Comparison of ENCODE assay signal across 24 cellular contexts in the genomic region with DNA sequence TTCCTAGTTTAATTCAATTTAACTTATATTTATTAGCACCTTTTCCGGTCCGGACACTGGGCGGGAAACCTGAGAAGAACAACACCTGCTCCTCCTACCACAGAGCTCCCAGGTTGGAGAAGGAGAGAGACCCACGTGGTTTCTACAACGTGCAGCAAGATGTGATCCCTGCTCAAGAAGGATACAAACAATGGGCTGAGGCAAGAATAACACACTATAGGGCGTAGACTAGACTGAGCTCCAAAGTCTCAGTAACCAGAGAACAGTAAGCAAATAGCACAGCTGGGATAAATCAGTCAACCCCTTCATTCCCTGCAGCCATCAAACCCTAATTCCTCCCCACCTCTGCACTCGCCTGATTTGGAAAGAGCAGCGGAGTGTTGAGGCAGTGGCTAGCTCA. TPM values are rescaled to one million over a fixed set of nuclear protein-coding genes. Genes with fewer than 3 reads are reported as not detected.
"Had no signal": no experiment of that assay in that cellular context is flagged by ENCODE, and none has a peak within 500 bp of the region (broad histone marks: within the 10 kb centered on the region; RNA-seq: fewer than 3 reads in every experiment).

No MANE protein-coding gene starts in this region.

- H3K4me3 ChIP-seq: esophagus muscularis mucosa had no signal

- H3K9me3 ChIP-seq: esophagus muscularis mucosa had no signal

- ATAC-seq: activated CD8-positive, alpha-beta memory T cell treated with anti-CD3 and anti-CD28 coated beads, Interleukin-2, amount 10 ng/mL, durations not matched to agents 7 days and 5 days; stimulated activated naive CD8-positive, alpha-beta T cell treated with anti-CD3 and anti-CD28 coated beads, Interleukin-15, amount 100 ng/mL, for 72 hours; T-cell had no signal

- H3K27ac ChIP-seq: esophagus muscularis mucosa had no signal

- H3K36me3 ChIP-seq: esophagus muscularis mucosa had no signal

- DNase-seq: activated B cell treated with CpG ODN at 0.5 μM for 24 hours; activated CD4-positive, alpha-beta memory T cell treated with anti-CD3 and anti-CD28 coated beads for 36 hours; activated CD4-positive, alpha-beta T cell treated with anti-CD3 and anti-CD28 coated beads for 4 hours; activated CD8-positive, alpha-beta memory T cell treated with anti-CD3 and anti-CD28 coated beads, Interleukin-2, amount 10 ng/mL, durations not matched to agents 7 days and 5 days; activated naive CD8-positive, alpha-beta T cell treated with anti-CD3 and anti-CD28 coated beads for 36 hours; amniotic stem cell; dermis blood vessel endothelial cell; effector memory CD4-positive, alpha-beta T cell; hippocampal formation; occipital lobe; small intestine; stimulated activated CD4-positive, alpha-beta T cell treated with anti-CD3 and anti-CD28 coated beads, Interleukin-15, amount 100 ng/mL, for 24 hours; stimulated activated CD4-positive, alpha-beta T cell treated with anti-CD3 and anti-CD28 coated beads, Interleukin-4, amount 100 ng/mL, for 1 hour; stimulated activated naive CD8-positive, alpha-beta T cell treated with anti-CD3 and anti-CD28 coated beads, Interleukin-15, amount 100 ng/mL, for 72 hours; T-cell; T-helper 9 cell had no signal

RNA-seq across cellular contexts. Expression of gene LRRC30, which starts 2.5 kb away (rescaled TPM):
- total RNA-seq: activated B cell treated with CpG ODN at 0.5 μM for 24 hours; activated CD4-positive, alpha-beta memory T cell treated with anti-CD3 and anti-CD28 coated beads for 36 hours; activated CD8-positive, alpha-beta memory T cell treated with anti-CD3 and anti-CD28 coated beads, Interleukin-2, amount 10 ng/mL, durations not matched to agents 7 days and 5 days; activated naive CD8-positive, alpha-beta T cell treated with anti-CD3 and anti-CD28 coated beads for 36 hours; dermis blood vessel endothelial cell; endothelial cell of umbilical vein; esophagus muscularis mucosa; left cardiac atrium; lung microvascular endothelial cell; mesothelial cell of epicardium; occipital lobe; posterior vena cava; T-cell; temporal lobe had no signal
- polyA plus RNA-seq: endothelial cell of umbilical vein, neural cell, small intestine had no signal
